16 cellular contexts compared by ENCODE assay signal in the genomic region with DNA sequence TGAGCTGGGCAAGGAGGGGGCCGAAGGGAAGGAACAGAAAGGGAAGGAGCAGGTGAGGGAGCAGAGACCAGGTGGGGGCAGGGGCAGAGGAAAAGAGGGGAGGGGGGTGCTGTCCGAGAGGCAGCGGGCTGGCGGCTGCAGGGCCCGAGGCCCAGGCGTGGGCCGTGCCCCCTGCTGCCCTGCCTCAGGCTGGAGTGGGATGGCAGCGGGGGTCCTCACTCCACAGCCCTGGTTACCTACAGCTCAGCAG. TPM values are rescaled to one million over a fixed set of nuclear protein-coding genes. Genes with fewer than 3 reads are reported as not detected.
DNase-seq lines count a peak whose midpoint lies in the region; ATAC-seq and TF ChIP-seq lines count a peak whose summit lies in the region.
"Had no signal": no experiment of that assay in that cellular context is flagged by ENCODE, and none has a peak within 500 bp of the region (broad histone marks: within the 10 kb centered on the region; RNA-seq: fewer than 3 reads in every experiment).

No MANE protein-coding gene starts in this region.

- H3K27me3 ChIP-seq in AG04450 (ENCODE audit: control insufficient read depth, insufficient read depth, low read length), result peaks cover 38% of the 10 kb centered on the region
- peaks cover 63% of the 10 kb centered on the region for H3K27me3 ChIP-seq in NT2/D1 (ENCODE audit: insufficient read depth, insufficient read length)
- H3K27me3 ChIP-seq in endodermal cell (ENCODE audit: control insufficient read depth, insufficient read depth, low read length, poor library complexity, severe bottlenecking), result peaks cover 80% of the 10 kb centered on the region

- TF ChIP-seq CTCF in AG04450 (IDR thresholded peaks at IDR 0.05; ENCODE audit: low read depth, low read length) (no peak), endodermal cell (conservative IDR thresholded peaks at IDR 0.05) (no peak), neural crest cell (conservative IDR thresholded peaks at IDR 0.05) (no peak)

- H3K9me3 ChIP-seq in AG04450 (ENCODE audit: control insufficient read depth, insufficient read depth, low read length) (no peaks in the 10 kb centered on the region; the same call in 1 of the 2 replicates), NT2/D1 (ENCODE audit: insufficient read depth, low read length) (no peaks in the 10 kb centered on the region), endodermal cell (ENCODE audit: control insufficient read depth, low read length) (no peaks in the 10 kb centered on the region)
- H3K9me3 ChIP-seq: thyroid gland had no signal

- DNase-seq in AG04450 (ENCODE audit: low read depth, low spot score) (no peak), NT2/D1 (ENCODE audit: low read depth, low spot score) (no peak), endodermal cell (no peak), neural crest cell (ENCODE audit: low read depth, low spot score) (no peak), H4 (ENCODE audit: low spot score) (no peak), amniotic stem cell (lab: John Stamatoyannopoulos, UW) (no peak)
- DNase-seq: effector CD4-positive, alpha-beta T cell; foreskin keratinocyte; kidney glomerular epithelial cell; NCI-H1417 treated with DMSO at 0.1 percent for 48 hours; NCI-H510A; stimulated activated CD4-positive, alpha-beta T cell treated with anti-CD3 and anti-CD28 coated beads, Interleukin-15, amount 100 ng/mL, for 24 hours had no signal

- H3K4me1 Mint-ChIP-seq in endodermal cell (no peaks in the 10 kb centered on the region), neural crest cell (peaks cover 6% of the 10 kb centered on the region)

- CTCF ChIA-PET in AG04450 (lab: Charles Lee), result interaction anchor here (0.6 to 2.2 kb wide), 4 partner anchors 15 to 382 kb away, joined by 5 to 7 read pairs (median 5); no protein-coding TSS in a partner anchor

- H3K4me3 ChIP-seq in AG04450 (ENCODE audit: low read depth, low read length) (peak overlapping the region; percentile 44), NT2/D1 (ENCODE audit: insufficient read length, low read depth) (peak overlapping the region; percentile 27), endodermal cell (ENCODE audit: low read length) (no peak overlapping the region)

- H3K27me3 Mint-ChIP-seq in endodermal cell (ENCODE audit: insufficient read depth) (peaks cover 82% of the 10 kb centered on the region), neural crest cell (ENCODE audit: low read depth) (peaks cover 69% of the 10 kb centered on the region)

- H3K4me1 ChIP-seq in NT2/D1 (ENCODE audit: insufficient read depth, insufficient read length), result peaks cover 23% of the 10 kb centered on the region
- H3K4me1 ChIP-seq in endodermal cell (ENCODE audit: control insufficient read depth, insufficient read depth, low read length), result no peaks in the 10 kb centered on the region

- H3K9me3 Mint-ChIP-seq in endodermal cell, result no peaks in the 10 kb centered on the region
- H3K9me3 Mint-ChIP-seq in neural crest cell, result no peaks in the 10 kb centered on the region

- H3K27ac Mint-ChIP-seq in endodermal cell (no peak overlapping the region), neural crest cell (ENCODE audit: unreplicated experiment) (no peak overlapping the region)

- WGBS in endodermal cell (ENCODE audit: insufficient coverage in 1 of 2, insufficient read length in 1 of 2), 2 experiments, result 30 to 40% methylated on average over 1 to 8 of the region's 8 CpGs

- peak overlapping the region; percentile 63 for H3K9ac ChIP-seq in NT2/D1 (ENCODE audit: insufficient read length, low read depth)
- H3K9ac ChIP-seq in endodermal cell (ENCODE audit: extremely low read depth, low read length, poor library complexity, severe bottlenecking), result no peak overlapping the region

- ATAC-seq in HG03571 (IDR thresholded peaks at IDR 0.05; ENCODE audit: unreplicated experiment) (no peak), HG02588 (IDR thresholded peaks at IDR 0.05; ENCODE audit: unreplicated experiment) (no peak)
- ATAC-seq: activated CD4-positive, CD25-positive, alpha-beta regulatory T cell treated with anti-CD3 and anti-CD28 coated beads, Interleukin-2, amount 50 U/mL, for 24 hours had no signal

- peaks cover 1% of the 10 kb centered on the region for H3K36me3 ChIP-seq in NT2/D1 (ENCODE audit: insufficient read depth, insufficient read length, low read length)
- no peaks in the 10 kb centered on the region for H3K36me3 ChIP-seq in endodermal cell (ENCODE audit: control insufficient read depth, insufficient read depth, low read length)
- H3K36me3 ChIP-seq: thyroid gland had no signal

- POLR2A ChIA-PET in AG04450 (lab: Yijun Ruan, JAX), result interaction anchor here (0.6 to 1.4 kb wide), 7 partner anchors 8 to 263 kb away, joined by 3 to 14 read pairs (median 3); a partner anchor contains a TSS

- H3K36me3 Mint-ChIP-seq in endodermal cell (ENCODE audit: low read depth), result no peaks in the 10 kb centered on the region
- H3K36me3 Mint-ChIP-seq in neural crest cell (ENCODE audit: low read depth), result no peaks in the 10 kb centered on the region

- no peak overlapping the region for H3K27ac ChIP-seq in AG04450 (ENCODE audit: low read depth, low read length)
- no peak overlapping the region for H3K27ac ChIP-seq in endodermal cell (ENCODE audit: low read depth, low read length)
- H3K27ac ChIP-seq: foreskin keratinocyte, thyroid gland had no signal

- peak overlapping the region; percentile 52 for H3K4me3 Mint-ChIP-seq in endodermal cell
- H3K4me3 Mint-ChIP-seq in neural crest cell, result peak overlapping the region; percentile 12

RNA-seq across cellular contexts. Expression of a gene that starts 2.3 kb away (rescaled TPM):
- 16.6 and 30.8 TPM in 2 replicates for polyA plus RNA-seq in AG04450 (2011; rRNA removed)
- 38.9 and 48.3 TPM in 2 replicates for polyA minus RNA-seq in AG04450 (2011; rRNA and poly(A)+ RNA removed)
- total RNA-seq in endodermal cell (1 to 10 TPM in 1 of 2 donors, under 1 TPM in 1; 0.80 to 5.1 TPM), neural crest cell (19.0 and 20.1 TPM in 2 replicates)
- polyA plus RNA-seq in endodermal cell (2013, experiment 1 of 2), result 28.1 TPM
- 20.1 TPM for polyA plus RNA-seq in endodermal cell (2013, experiment 2 of 2)
- total RNA-seq in H4 (2014; rRNA removed; shearing (Covaris generic)), result 0.60 and 2.0 TPM in 2 replicates

RNA-seq across cellular contexts. Expression of a gene that starts 24.1 kb away (rescaled TPM):
- not detected in 2 replicates for polyA plus RNA-seq in AG04450 (2011; rRNA removed)
- polyA minus RNA-seq in AG04450 (2011; rRNA and poly(A)+ RNA removed), result not detected in 2 replicates
- total RNA-seq in endodermal cell (not detected), neural crest cell (not detected in 2 replicates)
- not detected for polyA plus RNA-seq in endodermal cell (2013, experiment 1 of 2)
- not detected for polyA plus RNA-seq in endodermal cell (2013, experiment 2 of 2)
- total RNA-seq in H4 (2014; rRNA removed; shearing (Covaris generic)), result not detected in 2 replicates
- total RNA-seq: foreskin keratinocyte, thyroid gland had no signal
- polyA plus RNA-seq: foreskin keratinocyte had no signal

RNA-seq across cellular contexts. Expression of a gene that starts 34.7 kb away (rescaled TPM):
- not detected in 2 replicates for polyA plus RNA-seq in AG04450 (2011; rRNA removed)
- polyA minus RNA-seq in AG04450 (2011; rRNA and poly(A)+ RNA removed), result not detected in 2 replicates
- total RNA-seq in endodermal cell, result not detected
- 44.8 TPM for polyA plus RNA-seq in endodermal cell (2013, experiment 1 of 2)
- 37.3 TPM for polyA plus RNA-seq in endodermal cell (2013, experiment 2 of 2)
- 0.61 and 0.68 TPM in 2 replicates for total RNA-seq in neural crest cell
- not detected in 2 replicates for total RNA-seq in H4 (2014; rRNA removed; shearing (Covaris generic))
- total RNA-seq: thyroid gland had no signal
